ENCODE assay signal across 35 cellular contexts in the genomic region with DNA sequence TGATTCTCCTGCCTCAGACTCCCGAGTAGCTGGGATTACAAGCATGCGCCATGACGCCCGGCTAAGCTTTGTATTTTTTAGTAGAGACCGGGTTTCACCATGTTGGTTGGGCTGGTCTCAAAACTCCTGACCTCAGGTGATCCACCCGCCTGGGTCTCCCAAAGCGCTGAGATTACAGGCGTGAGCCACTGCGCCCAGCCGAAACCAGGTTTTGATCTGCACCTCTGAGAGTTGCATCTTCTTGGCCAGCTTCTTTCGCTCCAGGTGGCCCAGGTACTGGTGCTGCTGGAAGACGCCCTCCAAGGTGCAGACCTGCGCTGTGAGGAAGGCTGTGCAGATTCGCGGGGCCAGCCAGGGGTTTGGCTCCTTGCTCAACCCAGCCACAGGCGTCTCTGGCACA.
"Had no signal": no experiment of that assay in that cellular context is flagged by ENCODE, and none has a peak within 500 bp of the region (broad histone marks: within the 10 kb centered on the region; RNA-seq: fewer than 3 reads in every experiment).

No MANE protein-coding gene starts in this region.

- H3K4me2 ChIP-seq: KMS-11 had no signal

- H3K27ac ChIP-seq: KMS-11 had no signal

- H3K9ac ChIP-seq: KMS-11 had no signal

- H3K9me3 ChIP-seq: MG63 had no signal

- DNase-seq: Karpas-422, Kasumi-1, KG1, MG63, MM.1S, MV-4-11, NCI-H1048, NCI-H1092, NCI-H1092 treated with DMSO at 0.1 percent for 48 hours, NCI-H1105, NCI-H1105 treated with DMSO at 0.1 percent for 48 hours, NCI-H1417, NCI-H1417 treated with DMSO at 0.1 percent for 48 hours, NCI-H1436, NCI-H1436 treated with DMSO at 0.1 percent for 48 hours, NCI-H146, NCI-H1694, NCI-H1694 treated with DMSO at 0.1 percent for 48 hours, NCI-H187, NCI-H187 treated with DMSO at 0.1 percent for 48 hours, NCI-H1930, NCI-H2029, NCI-H2029 treated with DMSO at 0.1 percent for 48 hours, NCI-H2081, NCI-H2081 treated with DMSO at 0.1 percent for 48 hours, NCI-H2107, NCI-H2171, NCI-H2171 treated with DMSO at 0.1 percent for 48 hours, NCI-H2227 treated with DMSO at 0.1 percent for 48 hours, NCI-H226, NCI-H345, NCI-H446, NCI-H446 treated with DMSO at 0.1 percent for 48 hours, NCI-H510A had no signal

- H3K4me3 ChIP-seq: MG63 had no signal

- H3K27me3 ChIP-seq: MG63 had no signal

- H3K36me3 ChIP-seq: MG63 had no signal
